ENCODE assay signal across 8 cellular contexts in the genomic region with DNA sequence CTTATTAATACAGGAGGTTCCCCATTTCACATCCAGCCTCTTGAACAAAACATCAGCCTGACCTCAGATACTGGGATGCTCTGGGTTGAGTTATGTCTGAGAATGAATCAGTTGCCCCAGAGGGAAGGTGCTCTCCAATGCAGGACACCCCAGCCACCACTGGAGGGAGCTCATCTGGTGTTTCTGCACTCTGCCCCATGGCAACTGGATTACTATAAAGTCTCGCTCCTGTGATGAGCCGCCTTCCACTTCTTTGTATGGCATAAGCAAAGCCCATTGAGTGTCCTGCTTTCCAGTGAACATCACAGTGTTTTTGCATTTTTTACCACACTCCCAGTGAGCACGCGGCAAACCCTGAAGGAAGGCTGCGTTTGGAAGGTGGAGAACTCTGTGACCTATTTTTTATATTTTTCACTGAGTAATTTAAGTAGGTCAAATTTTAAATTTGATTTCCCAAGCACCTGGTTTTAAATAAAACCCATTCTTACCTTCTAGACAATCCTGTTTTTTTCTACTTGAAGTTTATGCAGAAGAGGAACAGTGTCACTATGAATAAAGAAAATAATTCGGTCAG.
DNase-seq lines count a peak whose midpoint lies in the region; ATAC-seq and TF ChIP-seq lines count a peak whose summit lies in the region.

No MANE protein-coding gene starts in this region.

- H3K4me3 Mint-ChIP-seq in Calu3 (ENCODE audit: low read depth, unreplicated experiment): no peak overlapping the region

- peak; percentile 78 for TF ChIP-seq CTCF in Calu3 (IDR thresholded peaks at IDR 0.05; ENCODE audit: unreplicated experiment)
- TF ChIP-seq CTCF in spleen (IDR thresholded peaks at IDR 0.05 in 8 of 11, conservative IDR thresholded peaks at IDR 0.05 in 3 of 11): peak in 7 of 11 experiments; percentile 12 to 48 (median 32)

- DNase-seq in Calu3 (peak; percentile 90), NCI-H2227 treated with DMSO at 0.1 percent for 48 hours (lab: John Stamatoyannopoulos, UW) (peak; percentile 3), foreskin melanocyte (peak; percentile 68), spleen (no peak)
- peak; percentile 2 to 7 for DNase-seq in activated CD4-positive, alpha-beta T cell treated with anti-CD3 and anti-CD28 coated beads, Interleukin-2, amount 50 U/mL, for 4 hours

- no peaks in the 10 kb centered on the region for H3K9me3 Mint-ChIP-seq in Calu3 (ENCODE audit: low read depth, unreplicated experiment)

- intact Hi-C loops in Calu3 (cut with micrococcal nuclease; ENCODE audit: unreplicated experiment): loop anchor here (1.0 to 2.0 kb wide), 2 partner anchors 50 to 105 kb away; no protein-coding TSS in a partner anchor
- intact Hi-C loops in spleen (cut with DNase I; ENCODE audit: low total_unique reads): no loop called here

- H3K9me3 ChIP-seq in spleen: no peaks in the 10 kb centered on the region

- H3K36me3 Mint-ChIP-seq in Calu3 (ENCODE audit: insufficient read depth, unreplicated experiment): no peaks in the 10 kb centered on the region

- 78 to 86% (median 86%) methylated on average over 6 of the region's 6 CpGs for WGBS in spleen, 5 donors

- H3K27me3 Mint-ChIP-seq in Calu3 (ENCODE audit: unreplicated experiment): peaks cover 59% of the 10 kb centered on the region

- no peak for TF ChIP-seq POLR2A in spleen (IDR thresholded peaks at IDR 0.05)

- peaks cover 0 to 17% (median 0%) of the 10 kb centered on the region in 7 donors for H3K27me3 ChIP-seq in spleen (replicated peaks in 1 of 7)

- no TSS peak for BruUV-seq in Calu3 (replicated peaks; lab: Mats Ljungman, UMichigan)

- peak; percentile 61 for ATAC-seq in GM19025 (IDR thresholded peaks at IDR 0.05; ENCODE audit: low read depth, unreplicated experiment)
- ATAC-seq in HG03060 (IDR thresholded peaks at IDR 0.05; ENCODE audit: low read depth, unreplicated experiment): peak; percentile 85
- ATAC-seq in activated CD4-positive, CD25-positive, alpha-beta regulatory T cell treated with anti-CD3 and anti-CD28 coated beads, Interleukin-2, amount 50 U/mL, for 24 hours: no peak

- H3K4me3 ChIP-seq in spleen: no peak overlapping the region

- H3K4me1 ChIP-seq in spleen: no peaks in the 10 kb centered on the region

- no peak overlapping the region for H3K27ac ChIP-seq in spleen

- H3K36me3 ChIP-seq in spleen: no peaks in the 10 kb centered on the region

- no peak overlapping the region for H3K27ac Mint-ChIP-seq in Calu3 (ENCODE audit: unreplicated experiment)

- no peaks in the 10 kb centered on the region for H3K4me1 Mint-ChIP-seq in Calu3 (ENCODE audit: low read depth, unreplicated experiment)

- CTCF ChIA-PET in Calu3 (lab: Charles Lee): interaction anchor here (0.6 to 1.4 kb wide), 4 partner anchors 9 to 109 kb away, joined by 3 to 21 read pairs (median 4); no protein-coding TSS in a partner anchor

Comparison
In these comparisons a context has a peak if more than half of its experiments do, and no peak if none do; other contexts are left out.
1. ATAC-seq: peak in GM19025 (single experiment) and HG03060 (single experiment); none in activated CD4-positive, CD25-positive, alpha-beta regulatory T cell treated with anti-CD3 and anti-CD28 coated beads, Interleukin-2, amount 50 U/mL, for 24 hours (0 of 2).